Comparison of ENCODE assay signal across 9 cellular contexts in the genomic region with DNA sequence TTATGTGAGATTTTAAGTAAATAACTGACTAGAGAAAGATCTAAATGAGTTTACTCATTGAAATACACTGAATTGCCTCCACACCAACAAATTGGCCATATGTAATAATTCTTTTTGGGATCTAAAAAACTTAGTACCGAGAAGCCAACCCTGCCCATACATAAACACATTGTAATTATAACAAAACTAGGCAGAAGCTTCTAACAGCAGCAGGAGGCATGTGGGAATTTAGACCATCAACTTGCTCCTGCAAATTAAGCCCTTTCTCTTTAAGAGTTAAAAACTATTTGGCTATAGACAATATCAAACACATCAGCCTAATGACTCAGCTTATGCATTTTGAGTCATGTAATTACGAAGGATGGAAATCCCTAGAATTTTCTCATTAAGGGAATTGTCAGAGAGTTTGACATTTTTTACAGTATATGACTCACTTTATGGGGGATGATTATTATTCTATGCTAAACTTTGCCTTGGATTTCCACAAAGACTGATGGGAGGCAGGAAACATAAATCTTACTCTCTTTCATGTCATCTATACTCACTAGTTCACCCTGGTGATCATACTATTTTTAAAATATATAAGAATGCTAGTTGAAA. TPM values are rescaled to one million over a fixed set of nuclear protein-coding genes. Genes with fewer than 3 reads are reported as not detected.
DNase-seq lines count a peak whose midpoint lies in the region; ATAC-seq, FAIRE-seq and TF ChIP-seq lines count a peak whose summit lies in the region.
"Had no signal": no experiment of that assay in that cellular context is flagged by ENCODE, and none has a peak within 500 bp of the region (broad histone marks: within the 10 kb centered on the region; RNA-seq: fewer than 3 reads in every experiment).

No MANE protein-coding gene starts in this region.

- no peaks in the 10 kb centered on the region for H3K27me3 ChIP-seq in BJ (ENCODE audit: control insufficient read depth, insufficient read depth, low read length)

- H3K36me3 ChIP-seq in BJ (ENCODE audit: control insufficient read depth, insufficient read depth, low read length) = no peaks in the 10 kb centered on the region

- peak; percentile 70 for FAIRE-seq in HTR-8/SVneo (lab: Jason Lieb, UNC)

- 31 to 36% methylated on average over 2 of the region's 2 CpGs for WGBS in lower leg skin, 2 donors

- no peak for TF ChIP-seq POLR2A in lower leg skin (IDR thresholded peaks at IDR 0.05)

- H3K27me3 Mint-ChIP-seq in WTC11 (ENCODE audit: low read depth) = no peaks in the 10 kb centered on the region

- peak; percentile 73 for DNase-seq in BJ (ENCODE audit: low read depth)
- DNase-seq in HTR-8/SVneo (ENCODE audit: insufficient read length, low spot score) = peak; percentile 84
- peak; percentile 84 for DNase-seq in amniotic epithelial cell (ENCODE audit: low read depth)
- peak; percentile 71 to 90 for DNase-seq in lung microvascular endothelial cell (ENCODE audit: low read depth in 2 of 2)
- no peak for DNase-seq in lower leg skin (ENCODE audit: low spot score in 2 of 2)
- no peak for DNase-seq in WTC11 (ENCODE audit: low spot score)
- DNase-seq in cardiac septum (ENCODE audit: low spot score) = no peak
- DNase-seq: activated CD8-positive, alpha-beta memory T cell treated with anti-CD3 and anti-CD28 coated beads, Interleukin-2, amount 50 U/mL, for 4 hours had no signal

- H3K27ac Mint-ChIP-seq in WTC11 = no peak overlapping the region

- intact Hi-C loops in lower leg skin (cut with DNase I; ENCODE audit: low total_unique reads) = no loop called here
- intact Hi-C loops in cardiac septum (cut with DNase I) = no loop called here

- POLR2A ChIA-PET in BJ (lab: Charles Lee) = no interaction called here
- POLR2A ChIA-PET in WTC11 (lab: Charles Lee) = no interaction called here

- H3K36me3 Mint-ChIP-seq in WTC11 = no peaks in the 10 kb centered on the region

- H3K4me3 ChIP-seq in BJ (ENCODE audit: low read depth, low read length) (peak overlapping the region; percentile 30), lower leg skin (ENCODE audit: low read depth, poor library complexity, severe bottlenecking) (no peak overlapping the region)

- peaks cover 37% of the 10 kb centered on the region for H3K4me1 Mint-ChIP-seq in WTC11

- CTCF ChIA-PET in BJ (lab: Yijun Ruan, JAX) = interaction anchor here (1.3 to 2.2 kb wide), 7 partner anchors 32 to 207 kb away, joined by 3 to 10 read pairs (median 4); no protein-coding TSS in a partner anchor
- CTCF ChIA-PET in WTC11 (lab: Charles Lee) = no interaction called here

- ATAC-seq in HG03432 (IDR thresholded peaks at IDR 0.05; ENCODE audit: unreplicated experiment) (no peak), WTC11 (no peak)

- TF ChIP-seq CTCF in BJ (IDR thresholded peaks at IDR 0.05; ENCODE audit: insufficient read depth, low read depth, low read length) (no peak), lower leg skin (IDR thresholded peaks at IDR 0.05) (no peak), WTC11 (IDR thresholded peaks at IDR 0.05) (no peak)

- H3K9me3 Mint-ChIP-seq in WTC11 = peaks cover 12% of the 10 kb centered on the region; the same call in 1 of the 2 replicates

- H3K4me3 Mint-ChIP-seq in WTC11 = no peak overlapping the region

TF ChIP-seq in WTC11, 78 proteins besides CTCF, POLR2A, EP300 and RAD21:
- no peak for TF ChIP-seq ETV6 (CRISPR knock-in tag; IDR thresholded peaks at IDR 0.05)
- no peak for TF ChIP-seq MYBL2 (CRISPR knock-in tag; IDR thresholded peaks at IDR 0.05)
- no peak for TF ChIP-seq IRF1 (CRISPR knock-in tag; IDR thresholded peaks at IDR 0.05)
- TF ChIP-seq IRF2 (CRISPR knock-in tag; IDR thresholded peaks at IDR 0.05; ENCODE audit: borderline replicate concordance, low read depth) = no peak
- TF ChIP-seq, protein P1, sequence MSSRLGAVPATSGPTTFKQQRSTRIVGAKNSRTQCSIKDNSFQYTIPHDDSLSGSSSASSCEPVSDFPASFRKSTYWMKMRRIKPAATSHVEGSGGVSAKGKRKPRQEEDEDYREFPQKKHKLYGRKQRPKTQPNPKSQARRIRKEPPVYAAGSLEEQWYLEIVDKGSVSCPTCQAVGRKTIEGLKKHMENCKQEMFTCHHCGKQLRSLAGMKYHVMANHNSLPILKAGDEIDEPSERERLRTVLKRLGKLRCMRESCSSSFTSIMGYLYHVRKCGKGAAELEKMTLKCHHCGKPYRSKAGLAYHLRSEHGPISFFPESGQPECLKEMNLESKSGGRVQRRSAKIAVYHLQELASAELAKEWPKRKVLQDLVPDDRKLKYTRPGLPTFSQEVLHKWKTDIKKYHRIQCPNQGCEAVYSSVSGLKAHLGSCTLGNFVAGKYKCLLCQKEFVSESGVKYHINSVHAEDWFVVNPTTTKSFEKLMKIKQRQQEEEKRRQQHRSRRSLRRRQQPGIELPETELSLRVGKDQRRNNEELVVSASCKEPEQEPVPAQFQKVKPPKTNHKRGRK (CRISPR knock-in tag; IDR thresholded peaks at IDR 0.05; ENCODE audit: borderline replicate concordance) = no peak
- TF ChIP-seq, protein P2, sequence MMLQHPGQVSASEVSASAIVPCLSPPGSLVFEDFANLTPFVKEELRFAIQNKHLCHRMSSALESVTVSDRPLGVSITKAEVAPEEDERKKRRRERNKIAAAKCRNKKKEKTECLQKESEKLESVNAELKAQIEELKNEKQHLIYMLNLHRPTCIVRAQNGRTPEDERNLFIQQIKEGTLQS (CRISPR knock-in tag; conservative IDR thresholded peaks at IDR 0.05) = no peak
- TF ChIP-seq AR (CRISPR knock-in tag; IDR thresholded peaks at IDR 0.05) = no peak
- TF ChIP-seq RELA (CRISPR knock-in tag; IDR thresholded peaks at IDR 0.05; ENCODE audit: borderline replicate concordance) = no peak
- no peak for TF ChIP-seq ZMAT4 (CRISPR knock-in tag; IDR thresholded peaks at IDR 0.05)
- TF ChIP-seq CREM (CRISPR knock-in tag; IDR thresholded peaks at IDR 0.05) = no peak
- no peak for TF ChIP-seq JUN (CRISPR knock-in tag; IDR thresholded peaks at IDR 0.05)

RNA-seq across cellular contexts. Expression of gene IL7R, which starts 1.0 kb away (rescaled TPM):
- polyA plus RNA-seq in BJ (2011; rRNA removed) = 54.5 and 65.9 TPM in 2 replicates
- polyA minus RNA-seq in BJ (2011; rRNA and poly(A)+ RNA removed) = 52.3 and 87.9 TPM in 2 replicates
- under 0.01 and 1.3 TPM in 2 replicates for total RNA-seq in lung microvascular endothelial cell
- 1 to 10 TPM; 1.4 to 5.5 (median 4.4) TPM for total RNA-seq in lower leg skin
- 0.57 to 1.1 TPM (median 0.62 TPM) in 3 replicates for total RNA-seq in WTC11 (2021)
- 0.92 TPM for total RNA-seq in cardiac septum

Comparison
In these comparisons a context has a peak if more than half of its experiments do, and no peak if none do; other contexts are left out.
1. DNase-seq: peak in BJ (single experiment), HTR-8/SVneo (single experiment), amniotic epithelial cell (single experiment) and lung microvascular endothelial cell (2 of 2); none in lower leg skin (0 of 2), WTC11 (single experiment) and cardiac septum (single experiment).